In the genomic region with DNA sequence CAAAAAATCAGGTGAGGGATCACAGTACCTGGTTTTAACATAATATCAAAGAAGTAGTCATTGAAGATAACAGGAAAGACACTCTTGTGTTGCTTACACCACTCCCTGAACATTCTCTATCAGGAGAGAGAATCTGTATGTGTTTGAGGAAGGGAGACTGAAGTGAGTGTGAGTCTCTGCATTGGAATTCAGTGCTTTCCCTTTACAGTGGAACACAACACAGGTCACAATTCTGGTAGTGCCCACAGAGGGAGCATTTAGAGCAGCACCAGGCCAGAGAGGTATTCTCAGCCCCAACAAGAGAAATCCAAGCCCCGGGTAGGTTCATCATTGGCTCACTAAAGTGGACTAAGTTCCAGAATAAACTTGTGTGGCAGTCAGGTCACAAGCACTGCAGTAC, we compare ENCODE assay signal across 20 cellular contexts.
DNase-seq lines count a peak whose midpoint lies in the region; ATAC-seq, FAIRE-seq and TF ChIP-seq lines count a peak whose summit lies in the region.
"Had no signal": no experiment of that assay in that cellular context is flagged by ENCODE, and none has a peak within 500 bp of the region (broad histone marks: within the 10 kb centered on the region; RNA-seq: fewer than 3 reads in every experiment).

No MANE protein-coding gene starts in this region.

- BruUV-seq in MCF 10A (replicated peaks; lab: Mats Ljungman, UMichigan) = no TSS peak

- no peak overlapping the region for H3K9ac ChIP-seq in keratinocyte (ENCODE audit: control insufficient read depth, extremely low read depth, insufficient read depth, low read length)
- H3K9ac ChIP-seq: GM23248 had no signal

- H3K79me2 ChIP-seq in keratinocyte (ENCODE audit: control insufficient read depth, insufficient read depth, low read length) = no peaks in the 10 kb centered on the region

- no peaks in the 10 kb centered on the region for H3K36me3 ChIP-seq in breast epithelium
- H3K36me3 ChIP-seq in keratinocyte (ENCODE audit: control insufficient read depth in 2 of 2, extremely low read depth in 1 of 2, insufficient read depth in 2 of 2, low read length in 2 of 2) = no peaks in the 10 kb centered on the region

- no peaks in the 10 kb centered on the region for H3K9me3 Mint-ChIP-seq in MCF 10A (ENCODE audit: unreplicated experiment)
- H3K9me3 Mint-ChIP-seq: CD4-positive, alpha-beta T cell had no signal

- intact Hi-C loops in MCF 10A (cut with micrococcal nuclease) (no loop called here), breast epithelium (cut with DNase I; ENCODE audit: low total_unique reads) (no loop called here)

- no peak overlapping the region for H2AFZ ChIP-seq in keratinocyte (ENCODE audit: control insufficient read depth, low read length)
- H2AFZ ChIP-seq: GM23248 had no signal

- POLR2A ChIA-PET in MCF 10A (lab: Yijun Ruan, JAX) = interaction anchor here (0.6 to 1.4 kb wide), 2 partner anchors 17 to 65 kb away, joined by 3 to 6 read pairs; a partner anchor contains a TSS

- H3K9me1 ChIP-seq in keratinocyte (ENCODE audit: control insufficient read depth, extremely low read depth, insufficient read depth, low read length) = no peaks in the 10 kb centered on the region

- H3K36me3 Mint-ChIP-seq in MCF 10A (ENCODE audit: insufficient read depth, unreplicated experiment) = no peaks in the 10 kb centered on the region

- dilution Hi-C loops in keratinocyte (cut with MboI; ENCODE audit: extremely low pct_ligation_motif_present, low sequenced_read_pairs) = no loop called here

- peaks cover 30% of the 10 kb centered on the region for H3K27me3 Mint-ChIP-seq in MCF 10A (ENCODE audit: insufficient read depth, unreplicated experiment)
- H3K27me3 Mint-ChIP-seq: CD4-positive, alpha-beta T cell had no signal

- CTCF ChIA-PET in MCF 10A (lab: Yijun Ruan, JAX) = no interaction called here

- H3K27ac ChIP-seq in breast epithelium = no peak overlapping the region
- H3K27ac ChIP-seq in keratinocyte (ENCODE audit: control insufficient read depth, insufficient read depth, low read length) = peak overlapping the region; percentile 60
- H3K27ac ChIP-seq: 22Rv1, A549, C4-2B, GM23248 had no signal

- peaks cover 0 to 11% of the 10 kb centered on the region in 2 donors for H3K9me3 ChIP-seq in breast epithelium
- H3K9me3 ChIP-seq in keratinocyte (ENCODE audit: control insufficient read depth, low read depth, low read length) = no peaks in the 10 kb centered on the region
- H3K9me3 ChIP-seq: A549, Caco-2 had no signal

- H3K4me3 ChIP-seq in breast epithelium (no peak overlapping the region), epithelial cell of esophagus (ENCODE audit: low read length) (no peak overlapping the region), keratinocyte (ENCODE audit: control insufficient read depth in 2 of 3, extremely low read depth in 1 of 3, insufficient read depth in 2 of 3, low read depth in 1 of 3, low read length in 3 of 3) (no peak overlapping the region)
- H3K4me3 ChIP-seq: A549, GM23248 had no signal

- peaks cover 22% of the 10 kb centered on the region for H3K4me1 Mint-ChIP-seq in MCF 10A (ENCODE audit: insufficient read depth, unreplicated experiment)

- DNase-seq in MCF 10A (ENCODE audit: unreplicated experiment) (no peak), breast epithelium (ENCODE audit: low spot score in 2 of 2) (no peak), epithelial cell of esophagus (ENCODE audit: low read depth) (peak; percentile 48), keratinocyte (ENCODE audit: low read depth, low spot score) (no peak), NCI-H526 (lab: John Stamatoyannopoulos, UW) (no peak), NCI-H1694 (lab: John Stamatoyannopoulos, UW) (no peak), retina (no peak)
- DNase-seq: AML-193; Caco-2; CD4-positive, alpha-beta T cell; GM23248; HCEC 1CT had no signal

- ATAC-seq in GM18861 (IDR thresholded peaks at IDR 0.05; ENCODE audit: unreplicated experiment) = no peak
- ATAC-seq: A549 had no signal

- peak overlapping the region; percentile 2 for H3K4me2 ChIP-seq in keratinocyte (ENCODE audit: control insufficient read depth, extremely low read depth, insufficient read depth, low read depth, low read length)
- H3K4me2 ChIP-seq: A549 had no signal

- H3K27me3 ChIP-seq in breast epithelium = peaks cover 0 to 30% of the 10 kb centered on the region in 2 donors
- H3K27me3 ChIP-seq in keratinocyte (ENCODE audit: control insufficient read depth, extremely low read depth, insufficient read depth, low read length) = no peaks in the 10 kb centered on the region

- H4K20me1 ChIP-seq in keratinocyte (ENCODE audit: control insufficient read depth, extremely low read depth, insufficient read depth, low read length) = no peaks in the 10 kb centered on the region

- TF ChIP-seq CTCF in MCF 10A (IDR thresholded peaks at IDR 0.05; ENCODE audit: unreplicated experiment) (no peak), breast epithelium (IDR thresholded peaks at IDR 0.05) (no peak), epithelial cell of esophagus (IDR thresholded peaks at IDR 0.05; ENCODE audit: insufficient read depth, low read depth, low read length, missing control alignments) (no peak), keratinocyte (optimal IDR thresholded peaks at IDR 0.05 in 1 of 3, IDR thresholded peaks at IDR 0.05 in 1 of 3, conservative IDR thresholded peaks at IDR 0.05 in 1 of 3; ENCODE audit: extremely low read depth in 1 of 3, insufficient read depth in 2 of 3, low read length in 3 of 3) (no peak)

- TF ChIP-seq POLR2A in breast epithelium (IDR thresholded peaks at IDR 0.05) = no peak

- peak overlapping the region; percentile 49 for H3K27ac Mint-ChIP-seq in MCF 10A (ENCODE audit: low read depth, unreplicated experiment)
- H3K27ac Mint-ChIP-seq: CD4-positive, alpha-beta T cell had no signal

- H3K4me1 ChIP-seq in breast epithelium (no peaks in the 10 kb centered on the region), keratinocyte (ENCODE audit: control insufficient read depth, extremely low read depth, insufficient read depth, low read length) (peaks cover 10% of the 10 kb centered on the region)
- H3K4me1 ChIP-seq: A549, Caco-2 had no signal

- no peak for FAIRE-seq in keratinocyte (lab: Jason Lieb, UNC)
- FAIRE-seq: D721Med, G401.6, GM12891, HTR-8/SVneo had no signal

- H3K4me3 Mint-ChIP-seq in MCF 10A (ENCODE audit: unreplicated experiment) = no peak overlapping the region
- H3K4me3 Mint-ChIP-seq: CD4-positive, alpha-beta T cell had no signal
